ENCODE assay signal across 8 cellular contexts in genomic region chr1:202692959-202693555, GRCh38. TPM values are rescaled to one million over a fixed set of nuclear protein-coding genes. Genes with fewer than 3 reads are reported as not detected.
A peak's percentile ranks its signal among the peaks of the same experiment; 100 is the strongest.
DNase-seq lines count a peak whose midpoint lies in the region; ATAC-seq and TF ChIP-seq lines count a peak whose summit lies in the region.

No MANE protein-coding gene starts in this region.

- no peaks in the 10 kb centered on the region for H3K36me3 Mint-ChIP-seq in neural crest cell (ENCODE audit: low read depth)

- H3K4me1 Mint-ChIP-seq in neural crest cell: peaks cover 8% of the 10 kb centered on the region

- peaks cover 0 to 94% (median 0%) of the 10 kb centered on the region in 4 donors for H3K27me3 ChIP-seq in esophagus squamous epithelium

- H3K9me3 Mint-ChIP-seq in neural crest cell: peaks cover 3% of the 10 kb centered on the region

- no peaks in the 10 kb centered on the region for H3K9me3 ChIP-seq in esophagus squamous epithelium

- peak; percentile 15 to 76 for DNase-seq in NCI-H524 (lab: John Stamatoyannopoulos, UW)
- DNase-seq in NCI-H524 treated with DMSO at 0.1 percent for 48 hours (lab: John Stamatoyannopoulos, UW): no peak
- peak; percentile 2 for DNase-seq in NCI-H748 treated with DMSO at 0.1 percent for 48 hours (lab: John Stamatoyannopoulos, UW)
- peak; percentile 17 for DNase-seq in activated CD8-positive, alpha-beta memory T cell treated with anti-CD3 and anti-CD28 coated beads, Interleukin-2, amount 50 U/mL, for 1 hour (ENCODE audit: extremely low read depth)
- no peak for DNase-seq in esophagus squamous epithelium (lab: John Stamatoyannopoulos, UW)
- DNase-seq in neural crest cell (ENCODE audit: low read depth, low spot score): peak; percentile 89
- DNase-seq in substantia nigra (lab: John Stamatoyannopoulos, UW): peak in 29 of 49 donors; percentile 1 to 58 (median 30)

- H3K4me3 ChIP-seq in esophagus squamous epithelium: no peak overlapping the region

- no peak for ATAC-seq in HG03045 (IDR thresholded peaks at IDR 0.05; ENCODE audit: unreplicated experiment)

- 37 to 50% methylated on average over 2 to 3 of the region's 3 CpGs for WGBS in esophagus squamous epithelium, 2 donors

- TF ChIP-seq CTCF in esophagus squamous epithelium (IDR thresholded peaks at IDR 0.05): peak in 5 of 6 experiments; percentile 25 to 46 (median 39)
- peak; percentile 51 for TF ChIP-seq CTCF in neural crest cell (conservative IDR thresholded peaks at IDR 0.05)

- H3K4me1 ChIP-seq in esophagus squamous epithelium: no peaks in the 10 kb centered on the region

- no peak for TF ChIP-seq POLR2A in esophagus squamous epithelium (IDR thresholded peaks at IDR 0.05)

- H3K4me3 Mint-ChIP-seq in neural crest cell: no peak overlapping the region

- intact Hi-C loops in esophagus squamous epithelium (cut with DNase I): no loop called here

- no peaks in the 10 kb centered on the region for H3K36me3 ChIP-seq in esophagus squamous epithelium

- no peak overlapping the region for H3K27ac ChIP-seq in esophagus squamous epithelium
- no peak overlapping the region for H3K27ac ChIP-seq in substantia nigra (ENCODE audit: low read depth, low read length, poor library complexity, severe bottlenecking)

- H3K27ac Mint-ChIP-seq in neural crest cell (ENCODE audit: unreplicated experiment): no peak overlapping the region

- H3K27me3 Mint-ChIP-seq in neural crest cell (ENCODE audit: low read depth): peaks cover 75% of the 10 kb centered on the region

RNA-seq across cellular contexts. Expression of gene SYT2, which starts 17.2 kb away (rescaled TPM):
- total RNA-seq in esophagus squamous epithelium (not detected), neural crest cell (2.3 and 2.6 TPM in 2 replicates)

Comparison
In these comparisons a context has a peak if more than half of its experiments do, and no peak if none do; other contexts are left out.
1. DNase-seq: peak in NCI-H524 (2 of 2), NCI-H748 treated with DMSO at 0.1 percent for 48 hours (single experiment), activated CD8-positive, alpha-beta memory T cell treated with anti-CD3 and anti-CD28 coated beads, Interleukin-2, amount 50 U/mL, for 1 hour (single experiment), neural crest cell (single experiment) and substantia nigra (29 of 49); none in NCI-H524 treated with DMSO at 0.1 percent for 48 hours (single experiment) and esophagus squamous epithelium (single experiment).